20 cellular contexts compared by ENCODE assay signal in the genomic region with DNA sequence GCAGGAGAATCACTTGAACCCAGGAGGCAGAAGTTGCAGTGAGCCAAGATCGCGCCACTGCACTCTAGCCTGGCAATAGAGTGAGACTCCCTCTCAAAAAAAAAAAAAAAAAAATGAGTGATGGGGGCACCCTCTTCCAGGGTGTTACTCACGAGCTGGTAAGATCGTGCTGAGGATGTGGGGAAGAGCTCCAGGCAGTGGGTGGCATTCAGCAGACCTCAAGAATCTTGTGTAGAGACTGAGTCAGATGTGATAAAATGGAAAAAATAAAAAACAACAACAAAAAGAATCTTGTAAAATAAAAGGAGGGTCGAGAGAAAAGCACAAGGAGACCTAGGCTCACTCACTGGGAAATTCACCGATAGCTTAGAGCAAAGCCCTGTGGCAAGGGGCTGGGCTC. TPM values are rescaled to one million over a fixed set of nuclear protein-coding genes. Genes with fewer than 3 reads are reported as not detected.
DNase-seq lines count a peak whose midpoint lies in the region; ATAC-seq and TF ChIP-seq lines count a peak whose summit lies in the region.
"Had no signal": no experiment of that assay in that cellular context is flagged by ENCODE, and none has a peak within 500 bp of the region (broad histone marks: within the 10 kb centered on the region; RNA-seq: fewer than 3 reads in every experiment).

No MANE protein-coding gene starts in this region.

- TF ChIP-seq POLR2A in IMR-90 (IDR thresholded peaks at IDR 0.05; ENCODE audit: low read depth, low read length): no peak

- CTCF ChIA-PET in IMR-90 (lab: Yijun Ruan, JAX): no interaction called here

- DNase-seq in AG09309 (ENCODE audit: low read depth): peak; percentile 62
- DNase-seq in IMR-90: no peak
- peak; percentile 25 to 26 for DNase-seq in cardiac fibroblast (ENCODE audit: low read depth in 2 of 2)
- DNase-seq in natural killer cell treated with Interleukin-12 subunit alpha and Interleukin-12 subunit beta and Interleukin-15 and Interleukin-18, amount 100 ng/mL, for 72 hours (ENCODE audit: low spot score): peak; percentile 29
- DNase-seq in NCI-H1092 (lab: John Stamatoyannopoulos, UW): no peak
- DNase-seq in lower lobe of right lung: no peak
- DNase-seq: activated naive CD8-positive, alpha-beta T cell treated with anti-CD3 and anti-CD28 coated beads, Interleukin-2, amount 10 ng/mL, durations not matched to agents 7 days and 5 days; caudate nucleus; CD4-positive, alpha-beta T cell; effector CD4-positive, alpha-beta T cell; KBM-7; NCI-H1105 treated with DMSO at 0.1 percent for 48 hours; NCI-H526 treated with DMSO at 0.1 percent for 48 hours; nephron progenitor cell; SIG-M5 had no signal

- peaks cover 0 to 5% of the 10 kb centered on the region in 2 experiments; a peak in 2 of 4 replicates for H3K79me1 ChIP-seq in IMR-90 (ENCODE audit: low read depth in 1 of 2, low read length in 2 of 2)

- H2BK120ac ChIP-seq in IMR-90 (ENCODE audit: low read depth, low read length): no peak overlapping the region

- H4K91ac ChIP-seq in IMR-90 (ENCODE audit: insufficient read depth, low read depth, low read length): no peak overlapping the region

- H3K27ac ChIP-seq in IMR-90 (ENCODE audit: insufficient read depth, low read length) (no peak overlapping the region), lower lobe of right lung (no peak overlapping the region)

- no peak overlapping the region for H2BK15ac ChIP-seq in IMR-90 (ENCODE audit: low read depth, low read length)

- no peak overlapping the region for H3K4me3 Mint-ChIP-seq in natural killer cell treated with Interleukin-12 subunit alpha and Interleukin-12 subunit beta and Interleukin-15 and Interleukin-18, amount 100 ng/mL, for 72 hours
- H3K4me3 Mint-ChIP-seq: activated naive CD8-positive, alpha-beta T cell treated with anti-CD3 and anti-CD28 coated beads, Interleukin-2, amount 10 ng/mL, durations not matched to agents 7 days and 5 days; CD4-positive, alpha-beta T cell; nephron progenitor cell; stimulated activated memory B cell treated with anti-CD40 and anti-IgM and Interleukin-4, amounts not matched to agents 10 μg/mL and 1 μg/mL and 100 μg/mL, for 72 hours had no signal

- no peak overlapping the region for H2BK5ac ChIP-seq in IMR-90 (ENCODE audit: low read depth, low read length, poor library complexity, severe bottlenecking)

- H3K9me3 ChIP-seq in IMR-90 (ENCODE audit: control insufficient read depth, insufficient read depth, low read length) (no peaks in the 10 kb centered on the region), lower lobe of right lung (no peaks in the 10 kb centered on the region)

- no peak overlapping the region for H3K56ac ChIP-seq in IMR-90 (ENCODE audit: extremely low read depth, insufficient read depth, low read length)

- in situ Hi-C loops in IMR-90 (cut with MboI; ENCODE audit: low sequenced_read_pairs): no loop called here

- H2AFZ ChIP-seq in IMR-90 (replicated peaks; ENCODE audit: low read length, poor library complexity): no peak overlapping the region

- peaks cover 0 to 13% of the 10 kb centered on the region in 2 donors for H3K27me3 Mint-ChIP-seq in natural killer cell treated with Interleukin-12 subunit alpha and Interleukin-12 subunit beta and Interleukin-15 and Interleukin-18, amount 100 ng/mL, for 72 hours
- H3K27me3 Mint-ChIP-seq: activated naive CD8-positive, alpha-beta T cell treated with anti-CD3 and anti-CD28 coated beads, Interleukin-2, amount 10 ng/mL, durations not matched to agents 7 days and 5 days; CD4-positive, alpha-beta T cell had no signal

- H2AK5ac ChIP-seq in IMR-90 (ENCODE audit: low read depth, low read length): no peak overlapping the region

- POLR2A ChIA-PET in IMR-90 (lab: Charles Lee; ENCODE audit: unreplicated experiment): no interaction called here

- TF ChIP-seq CTCF in AG09309 (IDR thresholded peaks at IDR 0.05; ENCODE audit: control insufficient read depth, insufficient read depth, low read depth, low read length, missing control alignments) (no peak), IMR-90 (conservative IDR thresholded peaks at IDR 0.05; ENCODE audit: low read depth, low read length) (no peak), cardiac fibroblast (IDR thresholded peaks at IDR 0.05; ENCODE audit: low read depth, low read length) (no peak), lower lobe of right lung (IDR thresholded peaks at IDR 0.05) (no peak)

- no peak overlapping the region for H3K4me3 ChIP-seq in AG09309 (ENCODE audit: control insufficient read depth, low read depth, low read length)
- H3K4me3 ChIP-seq in IMR-90 (ENCODE audit: insufficient read depth, low read depth, low read length): no peak overlapping the region
- no peak overlapping the region for H3K4me3 ChIP-seq in cardiac fibroblast (replicated peaks in 1 of 2; ENCODE audit: low read depth in 2 of 2, low read length in 2 of 2)
- no peak overlapping the region for H3K4me3 ChIP-seq in lower lobe of right lung

- no CpG with 5 or more reads among the region's 6 CpGs for WGBS in IMR-90 (ENCODE audit: extremely low coverage in 2 of 2, insufficient read length in 1 of 2), 2 experiments

- ATAC-seq in IMR-90 (ENCODE audit: low read depth) (no peak), HG03432 (IDR thresholded peaks at IDR 0.05; ENCODE audit: unreplicated experiment) (no peak), GM18870 (IDR thresholded peaks at IDR 0.05; ENCODE audit: unreplicated experiment) (no peak), lower lobe of right lung (no peak)
- ATAC-seq in natural killer cell treated with Interleukin-12 subunit alpha and Interleukin-12 subunit beta and Interleukin-15 and Interleukin-18, amount 100 ng/mL, for 72 hours: no peak
- ATAC-seq: stimulated activated memory B cell treated with anti-CD40 and anti-IgM and Interleukin-4, amounts not matched to agents 10 μg/mL and 1 μg/mL and 100 μg/mL, for 72 hours had no signal

- H3K4me2 ChIP-seq in IMR-90 (ENCODE audit: low read depth, low read length): no peak overlapping the region

- H3K27me3 ChIP-seq in IMR-90 (ENCODE audit: control insufficient read depth, insufficient read depth, low read length): no peaks in the 10 kb centered on the region
- H3K27me3 ChIP-seq in lower lobe of right lung (ENCODE audit: low read depth): no peaks in the 10 kb centered on the region

- intact Hi-C loops in IMR-90 (cut with micrococcal nuclease): no loop called here
- intact Hi-C loops in lower lobe of right lung (cut with DNase I): no loop called here

- H4K8ac ChIP-seq in IMR-90 (ENCODE audit: low read depth in 2 of 2, low read length in 2 of 2): no peak overlapping the region

- H3K18ac ChIP-seq in IMR-90 (ENCODE audit: low read depth, low read length): no peak overlapping the region

- BruUV-seq in IMR-90 (replicated peaks; lab: Mats Ljungman, UMichigan): no TSS peak

- H4K5ac ChIP-seq in IMR-90 (ENCODE audit: low read depth, low read length): no peak overlapping the region

- no peaks in the 10 kb centered on the region for H3K36me3 ChIP-seq in IMR-90 (ENCODE audit: control insufficient read depth, insufficient read depth, low read length)
- no peaks in the 10 kb centered on the region for H3K36me3 ChIP-seq in lower lobe of right lung

- dilution Hi-C loops in IMR-90 (cut with HindIII; ENCODE audit: low sequenced_read_pairs, unreplicated experiment): no loop called here

- no peak overlapping the region for H3K4ac ChIP-seq in IMR-90 (ENCODE audit: low read depth, low read length)

- H3K4me1 ChIP-seq in IMR-90 (ENCODE audit: control insufficient read depth, insufficient read depth, low read length) (peaks cover 15% of the 10 kb centered on the region), lower lobe of right lung (peaks cover 20% of the 10 kb centered on the region)

- TF ChIP-seq RAD21 in IMR-90 (IDR thresholded peaks at IDR 0.05; ENCODE audit: low read length): no peak

- peak overlapping the region in 1 of 2 donors; percentile 23 for H3K27ac Mint-ChIP-seq in natural killer cell treated with Interleukin-12 subunit alpha and Interleukin-12 subunit beta and Interleukin-15 and Interleukin-18, amount 100 ng/mL, for 72 hours
- H3K27ac Mint-ChIP-seq: activated naive CD8-positive, alpha-beta T cell treated with anti-CD3 and anti-CD28 coated beads, Interleukin-2, amount 10 ng/mL, durations not matched to agents 7 days and 5 days; CD4-positive, alpha-beta T cell; stimulated activated memory B cell treated with anti-CD40 and anti-IgM and Interleukin-4, amounts not matched to agents 10 μg/mL and 1 μg/mL and 100 μg/mL, for 72 hours had no signal

- H2AK9ac ChIP-seq in IMR-90 (replicated peaks; ENCODE audit: low read depth, low read length, poor library complexity): no peak overlapping the region

- H3K14ac ChIP-seq in IMR-90 (replicated peaks; ENCODE audit: low read depth, low read length): no peak overlapping the region

- H3K9me3 Mint-ChIP-seq in natural killer cell treated with Interleukin-12 subunit alpha and Interleukin-12 subunit beta and Interleukin-15 and Interleukin-18, amount 100 ng/mL, for 72 hours: no peaks in the 10 kb centered on the region
- H3K9me3 Mint-ChIP-seq: activated naive CD8-positive, alpha-beta T cell treated with anti-CD3 and anti-CD28 coated beads, Interleukin-2, amount 10 ng/mL, durations not matched to agents 7 days and 5 days; CD4-positive, alpha-beta T cell; nephron progenitor cell; stimulated activated memory B cell treated with anti-CD40 and anti-IgM and Interleukin-4, amounts not matched to agents 10 μg/mL and 1 μg/mL and 100 μg/mL, for 72 hours had no signal

- no peak overlapping the region for H3K23ac ChIP-seq in IMR-90 (ENCODE audit: low read depth, low read length)

- peaks cover 12 to 27% of the 10 kb centered on the region in 2 donors for H3K4me1 Mint-ChIP-seq in natural killer cell treated with Interleukin-12 subunit alpha and Interleukin-12 subunit beta and Interleukin-15 and Interleukin-18, amount 100 ng/mL, for 72 hours (ENCODE audit: low read depth in 2 of 2)
- H3K4me1 Mint-ChIP-seq: activated naive CD8-positive, alpha-beta T cell treated with anti-CD3 and anti-CD28 coated beads, Interleukin-2, amount 10 ng/mL, durations not matched to agents 7 days and 5 days; stimulated activated memory B cell treated with anti-CD40 and anti-IgM and Interleukin-4, amounts not matched to agents 10 μg/mL and 1 μg/mL and 100 μg/mL, for 72 hours had no signal

- H2BK20ac ChIP-seq in IMR-90 (ENCODE audit: low read depth, low read length): no peak overlapping the region

- no peaks in the 10 kb centered on the region for H3K36me3 Mint-ChIP-seq in natural killer cell treated with Interleukin-12 subunit alpha and Interleukin-12 subunit beta and Interleukin-15 and Interleukin-18, amount 100 ng/mL, for 72 hours
- H3K36me3 Mint-ChIP-seq: activated naive CD8-positive, alpha-beta T cell treated with anti-CD3 and anti-CD28 coated beads, Interleukin-2, amount 10 ng/mL, durations not matched to agents 7 days and 5 days; stimulated activated memory B cell treated with anti-CD40 and anti-IgM and Interleukin-4, amounts not matched to agents 10 μg/mL and 1 μg/mL and 100 μg/mL, for 72 hours had no signal

- peaks cover 7% of the 10 kb centered on the region for H3K9me1 ChIP-seq in IMR-90 (ENCODE audit: insufficient read depth, low read length)

- H3K9ac ChIP-seq in IMR-90 (ENCODE audit: low read depth, low read length): no peak overlapping the region

- H4K20me1 ChIP-seq in IMR-90 (ENCODE audit: insufficient read depth, low read length): peaks cover 9% of the 10 kb centered on the region

RNA-seq across cellular contexts. Expression of gene EPHA2, which starts 38.5 kb away (rescaled TPM):
- total RNA-seq in IMR-90 (2012; rRNA removed): 22.5 and 24.0 TPM in 2 replicates
- polyA plus RNA-seq in IMR-90 (2012; rRNA removed): 72.6 and 82.5 TPM in 2 replicates
- 65.8 and 89.5 TPM in 2 replicates for polyA plus RNA-seq in IMR-90 (2012; cell fraction: cytosol; rRNA removed)
- 96.5 and 215 TPM in 2 replicates for polyA plus RNA-seq in IMR-90 (2012; cell fraction: nucleus; rRNA removed; ENCODE audit: low replicate concordance)
- not detected for total RNA-seq in natural killer cell treated with Interleukin-12 subunit alpha and Interleukin-12 subunit beta and Interleukin-15 and Interleukin-18, amount 100 ng/mL, for 72 hours
- total RNA-seq in lower lobe of right lung: 20.4 TPM
- total RNA-seq: activated naive CD8-positive, alpha-beta T cell treated with anti-CD3 and anti-CD28 coated beads, Interleukin-2, amount 10 ng/mL, durations not matched to agents 7 days and 5 days; T-helper 2 cell treated with Interferon-gamma antibody and Interleukin-4, amounts not matched to agents 100 ng/mL and 5 ng/mL, for 36 hours had no signal

RNA-seq across cellular contexts. Expression of gene FAM131C, which starts 43.9 kb away (rescaled TPM):
- 0.18 and 0.28 TPM in 2 replicates for total RNA-seq in IMR-90 (2012; rRNA removed)
- polyA plus RNA-seq in IMR-90 (2012; rRNA removed): 0.56 and 1.0 TPM in 2 replicates
- polyA plus RNA-seq in IMR-90 (2012; cell fraction: cytosol; rRNA removed): 0.57 and 1.4 TPM in 2 replicates
- 0.32 and 0.89 TPM in 2 replicates for polyA plus RNA-seq in IMR-90 (2012; cell fraction: nucleus; rRNA removed; ENCODE audit: low replicate concordance)
- total RNA-seq in natural killer cell treated with Interleukin-12 subunit alpha and Interleukin-12 subunit beta and Interleukin-15 and Interleukin-18, amount 100 ng/mL, for 72 hours: not detected
- total RNA-seq in lower lobe of right lung: not detected
- total RNA-seq: CD4-positive, alpha-beta T cell; OCI-LY7 had no signal

Comparison
In these comparisons a context has a peak if more than half of its experiments do, and no peak if none do; other contexts are left out.
1. DNase-seq: peak in AG09309 (single experiment), cardiac fibroblast (2 of 2) and natural killer cell treated with Interleukin-12 subunit alpha and Interleukin-12 subunit beta and Interleukin-15 and Interleukin-18, amount 100 ng/mL, for 72 hours (single experiment); none in IMR-90 (single experiment), NCI-H1092 (single experiment) and lower lobe of right lung (single experiment).
2. RNA of gene EPHA2, which starts 38.5 kb away (total RNA-seq): 22.5 to 24.0 TPM in IMR-90 and 20.4 TPM in lower lobe of right lung (single experiment); not detected in natural killer cell treated with Interleukin-12 subunit alpha and Interleukin-12 subunit beta and Interleukin-15 and Interleukin-18, amount 100 ng/mL, for 72 hours; every median in the first group is over 10 times any median in the second.